Comparison of ENCODE assay signal across 23 cellular contexts in genomic region chr9:22731786-22732185, GRCh38.
"Had no signal": no experiment of that assay in that cellular context is flagged by ENCODE, and none has a peak within 500 bp of the region (broad histone marks: within the 10 kb centered on the region; RNA-seq: fewer than 3 reads in every experiment).

No MANE protein-coding gene starts in this region.

- H3K36me3 ChIP-seq: MG63, Peyer's patch, SJCRH30 had no signal

- H3K4me1 ChIP-seq: Peyer's patch, SJCRH30 had no signal

- ATAC-seq: SK-N-SH treated with all-trans-retinoic acid at 6 μM for 48 hours had no signal

- H3K9me3 ChIP-seq: MG63, Peyer's patch, SJCRH30 had no signal

- DNase-seq: KBM-7, MG63, NCI-H1092, NCI-H1105 treated with DMSO at 0.1 percent for 48 hours, NCI-H1417 treated with DMSO at 0.1 percent for 48 hours, NCI-H146, NCI-H1694 treated with DMSO at 0.1 percent for 48 hours, NCI-H1930, NCI-H2081, NCI-H2107, NCI-H2171, NCI-H226, NCI-H446, NCI-H510A, NCI-H524 treated with DMSO at 0.1 percent for 48 hours, NCI-H69, NCI-H774, PC-9, Peyer's patch, RPMI8226, SHP77 treated with DMSO at 0.1 percent for 48 hours, SJCRH30 had no signal

- H3K27me3 ChIP-seq: MG63, Peyer's patch, SJCRH30 had no signal

- H2AFZ ChIP-seq: PC-9 had no signal

- H3K27ac ChIP-seq: PC-9, Peyer's patch, SJCRH30 had no signal

- H3K4me3 ChIP-seq: MG63, PC-9, Peyer's patch, SJCRH30 had no signal

- H3K4me2 ChIP-seq: PC-9 had no signal
